ENCODE assay signal across 23 cellular contexts in the genomic region with DNA sequence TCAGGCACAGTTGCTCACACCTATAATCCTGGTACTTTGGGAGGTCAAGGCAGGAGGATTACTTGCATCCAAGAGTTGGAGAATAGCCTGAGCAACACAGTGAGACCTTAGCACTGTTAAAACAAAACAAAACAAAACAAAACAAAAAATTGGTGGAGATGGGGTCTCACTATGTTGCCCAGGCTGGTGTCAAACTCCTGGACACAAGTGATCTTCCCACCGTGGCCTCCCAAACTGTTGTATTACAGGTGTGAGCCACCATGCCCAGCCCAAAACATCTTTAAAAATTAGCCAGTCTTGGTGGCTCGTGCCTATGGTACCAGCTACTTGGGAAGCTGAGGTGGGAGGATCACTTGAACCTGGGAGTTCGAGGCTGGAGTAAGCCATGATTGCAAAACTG.
DNase-seq lines count a peak whose midpoint lies in the region; ATAC-seq, FAIRE-seq and TF ChIP-seq lines count a peak whose summit lies in the region.
"Had no signal": no experiment of that assay in that cellular context is flagged by ENCODE, and none has a peak within 500 bp of the region (broad histone marks: within the 10 kb centered on the region; RNA-seq: fewer than 3 reads in every experiment).

No MANE protein-coding gene starts in this region.

- TF ChIP-seq RAD21 in K562 (CRISPR knock-in tag; conservative IDR thresholded peaks at IDR 0.05 in 1 of 2, IDR thresholded peaks at IDR 0.05 in 1 of 2): no peak

- H3K27me3 Mint-ChIP-seq in MCF 10A (ENCODE audit: insufficient read depth, unreplicated experiment): no peaks in the 10 kb centered on the region
- H3K27me3 Mint-ChIP-seq: B cell; CD4-positive, alpha-beta T cell had no signal

- no peak for ATAC-seq in K562
- ATAC-seq in gastrocnemius medialis: no peak
- ATAC-seq in HG02973 (IDR thresholded peaks at IDR 0.05; ENCODE audit: unreplicated experiment): no peak
- ATAC-seq in mucosa of descending colon: no peak
- ATAC-seq in SK-N-SH treated with all-trans-retinoic acid at 6 μM for 48 hours: no peak
- ATAC-seq: A549; CD8-positive, alpha-beta T cell had no signal

- no peaks in the 10 kb centered on the region for H3K4me1 ChIP-seq in breast epithelium
- H3K4me1 ChIP-seq in HEK293 (ENCODE audit: control insufficient read depth, insufficient read depth, low read length): no peaks in the 10 kb centered on the region
- peaks cover 0 to 4% of the 10 kb centered on the region in 2 experiments; a peak in 2 of 5 replicates for H3K4me1 ChIP-seq in K562 (replicated peaks in 1 of 2; ENCODE audit: control insufficient read depth in 2 of 2, insufficient read depth in 2 of 2, low read length in 2 of 2)
- H3K4me1 ChIP-seq in gastrocnemius medialis: no peaks in the 10 kb centered on the region
- no peaks in the 10 kb centered on the region for H3K4me1 ChIP-seq in mucosa of descending colon (ENCODE audit: low read depth)
- H3K4me1 ChIP-seq: A549, Caco-2 had no signal

- intact Hi-C loops in MCF 10A (cut with micrococcal nuclease) (no loop called here), breast epithelium (cut with DNase I; ENCODE audit: low total_unique reads) (no loop called here), K562 (cut with micrococcal nuclease) (no loop called here), gastrocnemius medialis (cut with DNase I; ENCODE audit: low total_unique reads) (no loop called here), mucosa of descending colon (cut with DNase I, micrococcal nuclease) (no loop called here)

- no peak for TF ChIP-seq POLR2A in breast epithelium (IDR thresholded peaks at IDR 0.05)
- TF ChIP-seq POLR2A in K562 (conservative IDR thresholded peaks at IDR 0.05): no peak
- TF ChIP-seq POLR2A in gastrocnemius medialis (IDR thresholded peaks at IDR 0.05): no peak

- H3K4me3 Mint-ChIP-seq in MCF 10A (ENCODE audit: unreplicated experiment): no peak overlapping the region
- H3K4me3 Mint-ChIP-seq: B cell; CD4-positive, alpha-beta T cell; CD8-positive, alpha-beta T cell had no signal

- no peak overlapping the region for H3K4me2 ChIP-seq in K562 (ENCODE audit: insufficient read depth, low read length)
- H3K4me2 ChIP-seq: A549; BLaER1 treated with 17β-estradiol and CSF1 and Interleukin-3, amounts not matched to agents 10 nM and 100 nM had no signal

- H3K27ac ChIP-seq in breast epithelium: no peak overlapping the region
- H3K27ac ChIP-seq in HEK293 (ENCODE audit: extremely low read depth, low read depth, low read length): no peak overlapping the region
- no peak overlapping the region for H3K27ac ChIP-seq in K562 (ENCODE audit: extremely low read depth, low read depth, low read length)
- H3K27ac ChIP-seq in gastrocnemius medialis: peak overlapping the region in 3 of 4 donors; percentile 16 to 63 (median 31)
- H3K27ac ChIP-seq: 22Rv1; A549; BLaER1 treated with 17β-estradiol and CSF1 and Interleukin-3, amounts not matched to agents 10 nM and 100 nM; C4-2B had no signal

- H3K9me3 ChIP-seq in breast epithelium (no peaks in the 10 kb centered on the region), HEK293 (ENCODE audit: control insufficient read depth, insufficient read depth, low read depth, low read length) (no peaks in the 10 kb centered on the region), K562 (replicated peaks; ENCODE audit: control insufficient read depth, insufficient read depth, low read depth, low read length) (no peaks in the 10 kb centered on the region), gastrocnemius medialis (no peaks in the 10 kb centered on the region), mucosa of descending colon (no peaks in the 10 kb centered on the region)
- H3K9me3 ChIP-seq: A549, Caco-2 had no signal

- in situ Hi-C loops in K562 (cut with MboI) (no loop called here), gastrocnemius medialis (cut with MboI; ENCODE audit: low sequenced_read_pairs in 4 of 4) (no loop called here)

- TF ChIP-seq CTCF in MCF 10A (IDR thresholded peaks at IDR 0.05; ENCODE audit: unreplicated experiment) (no peak), breast epithelium (IDR thresholded peaks at IDR 0.05) (no peak), HEK293 (tag by site-specific recombination; IDR thresholded peaks at IDR 0.05) (no peak), K562 (IDR thresholded peaks at IDR 0.05 in 2 of 3, conservative IDR thresholded peaks at IDR 0.05 in 1 of 3; ENCODE audit: insufficient read depth in 2 of 3, low read depth in 1 of 3, low read length in 3 of 3) (no peak), gastrocnemius medialis (IDR thresholded peaks at IDR 0.05 in 4 of 5, conservative IDR thresholded peaks at IDR 0.05 in 1 of 5) (no peak), mucosa of descending colon (IDR thresholded peaks at IDR 0.05) (no peak)

- no peak for TF ChIP-seq EP300 in K562 (IDR thresholded peaks at IDR 0.05; ENCODE audit: low read length)

- H3K9ac ChIP-seq in K562 (ENCODE audit: insufficient read depth in 1 of 2, low read depth in 2 of 2, low read length in 2 of 2): no peak overlapping the region
- H3K9ac ChIP-seq: BLaER1 treated with 17β-estradiol and CSF1 and Interleukin-3, amounts not matched to agents 10 nM and 100 nM had no signal

- CTCF ChIA-PET in MCF 10A (lab: Yijun Ruan, JAX) (no interaction called here), HEK293 (lab: Yijun Ruan, JAX) (interaction anchor here (0.7 kb wide), 1 partner anchor 10 kb away, joined by 3 read pairs; no protein-coding TSS in a partner anchor), K562 (lab: Yijun Ruan, JAX; ENCODE audit: low intra/inter-chr PET ratio) (no interaction called here)

- H4K20me1 ChIP-seq in K562 (replicated peaks; ENCODE audit: control insufficient read depth, insufficient read depth, low read length): peaks cover 11% of the 10 kb centered on the region
- H4K20me1 ChIP-seq: BLaER1 treated with 17β-estradiol and CSF1 and Interleukin-3, amounts not matched to agents 10 nM and 100 nM had no signal

- H3K4me1 Mint-ChIP-seq in MCF 10A (ENCODE audit: insufficient read depth, unreplicated experiment): no peaks in the 10 kb centered on the region

- H3K36me3 ChIP-seq in breast epithelium (no peaks in the 10 kb centered on the region), HEK293 (ENCODE audit: control insufficient read depth in 2 of 2, insufficient read depth in 1 of 2, low read length in 2 of 2) (no peaks in the 10 kb centered on the region), K562 (ENCODE audit: control insufficient read depth, insufficient read depth, low read length) (no peaks in the 10 kb centered on the region), gastrocnemius medialis (no peaks in the 10 kb centered on the region), mucosa of descending colon (ENCODE audit: low read depth) (no peaks in the 10 kb centered on the region)

- H3K36me3 Mint-ChIP-seq in MCF 10A (ENCODE audit: insufficient read depth, unreplicated experiment): no peaks in the 10 kb centered on the region

- DNase-seq in MCF 10A (ENCODE audit: unreplicated experiment) (no peak), breast epithelium (ENCODE audit: low spot score in 2 of 2) (no peak), K562 (ENCODE audit: extremely low read depth in 1 of 4, low spot score in 3 of 4) (no peak), gastrocnemius medialis (no peak), mucosa of descending colon (no peak)
- DNase-seq: AML-193; Caco-2; Calu3; CD4-positive, alpha-beta T cell; CD8-positive, alpha-beta T cell; DMS79 treated with DMSO at 0.1 percent for 48 hours; GF-D8 had no signal

- H3K27ac Mint-ChIP-seq in MCF 10A (ENCODE audit: low read depth, unreplicated experiment): peak overlapping the region; percentile 31
- H3K27ac Mint-ChIP-seq: B cell; CD4-positive, alpha-beta T cell; CD8-positive, alpha-beta T cell had no signal

- no peaks in the 10 kb centered on the region for H3K27me3 ChIP-seq in breast epithelium
- H3K27me3 ChIP-seq in K562 (ENCODE audit: control insufficient read depth in 2 of 2, insufficient read depth in 2 of 2, low read length in 2 of 2): peaks cover 7 to 19% of the 10 kb centered on the region in 2 experiments; a peak in 4 of 5 replicates
- no peaks in the 10 kb centered on the region for H3K27me3 ChIP-seq in gastrocnemius medialis
- H3K27me3 ChIP-seq: BLaER1 treated with 17β-estradiol and CSF1 and Interleukin-3, amounts not matched to agents 10 nM and 100 nM had no signal

- BruUV-seq in MCF 10A (replicated peaks; lab: Mats Ljungman, UMichigan) (no TSS peak), K562 (replicated peaks; lab: Mats Ljungman, UMichigan) (no TSS peak)

- no peak for FAIRE-seq in K562 (lab: Jason Lieb, UNC)
- FAIRE-seq: A549, D721Med, G401.6, GM12891 had no signal

- H3K4me3 ChIP-seq in breast epithelium (no peak overlapping the region), HEK293 (ENCODE audit: low read depth, low read length) (no peak overlapping the region), K562 (no peak overlapping the region), gastrocnemius medialis (no peak overlapping the region), mucosa of descending colon (no peak overlapping the region)
- H3K4me3 ChIP-seq: A549; BLaER1 treated with 17β-estradiol and CSF1 and Interleukin-3, amounts not matched to agents 10 nM and 100 nM had no signal

- no peaks in the 10 kb centered on the region for H3K9me3 Mint-ChIP-seq in MCF 10A (ENCODE audit: unreplicated experiment)
- H3K9me3 Mint-ChIP-seq: CD4-positive, alpha-beta T cell; CD8-positive, alpha-beta T cell had no signal

- 0% methylated on average over 3 of the region's 3 CpGs for WGBS in K562 (ENCODE audit: insufficient coverage, low coverage, missing lambda C conversion rate)

- POLR2A ChIA-PET in MCF 10A (lab: Yijun Ruan, JAX): interaction anchor here (0.7 kb wide), 1 partner anchor 97 kb away, joined by 3 read pairs; no protein-coding TSS in a partner anchor
- POLR2A ChIA-PET in HEK293 (lab: Yijun Ruan, JAX): no interaction called here
- POLR2A ChIA-PET in K562 (lab: Yijun Ruan, JAX): no interaction called here

- no peak overlapping the region for H2AFZ ChIP-seq in K562 (ENCODE audit: low read depth, low read length)

- no peaks in the 10 kb centered on the region for H3K9me1 ChIP-seq in K562 (ENCODE audit: control insufficient read depth, insufficient read depth, low read length)

- H3K79me2 ChIP-seq in K562 (ENCODE audit: control insufficient read depth, insufficient read depth, low read length): no peaks in the 10 kb centered on the region

TF ChIP-seq in HEK293, 187 proteins besides CTCF, POLR2A, EP300 and RAD21 (continues in another document):
- TF ChIP-seq KLF8 (tag by site-specific recombination; IDR thresholded peaks at IDR 0.05) (no peak), ZNF2 (tag by site-specific recombination; IDR thresholded peaks at IDR 0.05) (no peak)

TF ChIP-seq in K562, 482 proteins besides CTCF, POLR2A, EP300 and RAD21:
- TF ChIP-seq ZNF121 (CRISPR knock-in tag; conservative IDR thresholded peaks at IDR 0.05) (peak; percentile 52), NFIC (IDR thresholded peaks at IDR 0.05) (no peak), SMARCA5 (IDR thresholded peaks at IDR 0.05) (no peak)

Comparison
In these comparisons a context has a peak if more than half of its experiments do, and no peak if none do; other contexts are left out.
1. H3K27ac ChIP-seq: peak in gastrocnemius medialis (3 of 4); none in breast epithelium (0 of 2), HEK293 (single experiment) and K562 (single experiment).